In genomic region chr21:45875416-45875760, GRCh38 we compare ENCODE assay signal across 19 cellular contexts.
A peak's percentile ranks its signal among the peaks of the same experiment; 100 is the strongest.
DNase-seq lines count a peak whose midpoint lies in the region; ATAC-seq, FAIRE-seq and TF ChIP-seq lines count a peak whose summit lies in the region.
"Had no signal": no experiment of that assay in that cellular context is flagged by ENCODE, and none has a peak within 500 bp of the region (broad histone marks: within the 10 kb centered on the region; RNA-seq: fewer than 3 reads in every experiment).

No MANE protein-coding gene starts in this region.

- H3K4me3 Mint-ChIP-seq in activated CD4-positive, alpha-beta T cell treated with anti-CD3 and anti-CD28 coated beads, Interleukin-2, amount 10 ng/mL, durations not matched to agents 7 days and 5 days, result no peak overlapping the region
- H3K4me3 Mint-ChIP-seq: activated naive CD8-positive, alpha-beta T cell treated with anti-CD3 and anti-CD28 coated beads for 36 hours; CD4-positive, alpha-beta T cell; dendritic cell treated with granulocyte-macrophage colony-stimulating factor and Interleukin-4, amounts not matched to agents 40 ng/mL and 50 ng/mL, for 4 days had no signal

- no peak for FAIRE-seq in keratinocyte (lab: Jason Lieb, UNC)

- H3K9me1 ChIP-seq in keratinocyte (ENCODE audit: control insufficient read depth, extremely low read depth, insufficient read depth, low read length), result no peaks in the 10 kb centered on the region

- CTCF ChIA-PET in activated CD4-positive, alpha-beta T cell treated with anti-CD3 and anti-CD28 coated beads, Interleukin-2, amount 10 ng/mL, durations not matched to agents 7 days and 5 days (lab: Charles Lee), result no interaction called here

- dilution Hi-C loops in keratinocyte (cut with MboI; ENCODE audit: extremely low pct_ligation_motif_present, low sequenced_read_pairs), result no loop called here

- peaks cover 6% of the 10 kb centered on the region for H3K4me1 Mint-ChIP-seq in activated CD4-positive, alpha-beta T cell treated with anti-CD3 and anti-CD28 coated beads, Interleukin-2, amount 10 ng/mL, durations not matched to agents 7 days and 5 days

- H3K27ac Mint-ChIP-seq in activated CD4-positive, alpha-beta T cell treated with anti-CD3 and anti-CD28 coated beads, Interleukin-2, amount 10 ng/mL, durations not matched to agents 7 days and 5 days, result no peak overlapping the region
- H3K27ac Mint-ChIP-seq: activated naive CD8-positive, alpha-beta T cell treated with anti-CD3 and anti-CD28 coated beads for 36 hours; CD4-positive, alpha-beta T cell; dendritic cell treated with granulocyte-macrophage colony-stimulating factor and Interleukin-4, amounts not matched to agents 40 ng/mL and 50 ng/mL, for 4 days had no signal

- peak; percentile 12 for DNase-seq in D341Med (ENCODE audit: low spot score)
- no peak for DNase-seq in SJCRH30
- DNase-seq in keratinocyte (ENCODE audit: low read depth, low spot score), result no peak
- peak; percentile 37 for DNase-seq in posterior vena cava (ENCODE audit: low spot score)
- DNase-seq in NOMO-1 treated with DMSO at 0.1 percent for 48 hours (lab: John Stamatoyannopoulos, UW; ENCODE audit: unreplicated experiment), result no peak
- no peak for DNase-seq in sciatic nerve (ENCODE audit: low spot score)
- no peak for DNase-seq in activated CD4-positive, alpha-beta T cell treated with anti-CD3 and anti-CD28 coated beads, Interleukin-2, amount 10 ng/mL, durations not matched to agents 7 days and 5 days
- DNase-seq in NCI-H146 treated with DMSO at 0.1 percent for 48 hours (lab: John Stamatoyannopoulos, UW; ENCODE audit: unreplicated experiment), result no peak
- DNase-seq: activated CD4-positive, CD25-positive, alpha-beta regulatory T cell treated with anti-CD3 and anti-CD28 coated beads, Interleukin-2, amount 50 U/mL, for 72 hours; DMS153; NCI-H1694; stimulated activated CD4-positive, alpha-beta T cell treated with anti-CD3 and anti-CD28 coated beads, Interleukin-1b, Interleukin-23, amount 100 ng/mL, for 48 hours; stimulated activated naive CD4-positive, alpha-beta T cell had no signal

- H3K4me3 ChIP-seq in SJCRH30, result no peak overlapping the region
- no peak overlapping the region for H3K4me3 ChIP-seq in keratinocyte (ENCODE audit: control insufficient read depth in 2 of 3, extremely low read depth in 1 of 3, insufficient read depth in 2 of 3, low read depth in 1 of 3, low read length in 3 of 3)
- H3K4me3 ChIP-seq: heart left ventricle, ovary had no signal

- H3K27me3 ChIP-seq in SJCRH30, result no peaks in the 10 kb centered on the region
- peaks cover 5% of the 10 kb centered on the region for H3K27me3 ChIP-seq in keratinocyte (ENCODE audit: control insufficient read depth, extremely low read depth, insufficient read depth, low read length)
- H3K27me3 ChIP-seq: ovary had no signal

- no peaks in the 10 kb centered on the region for H3K79me2 ChIP-seq in keratinocyte (ENCODE audit: control insufficient read depth, insufficient read depth, low read length)

- H3K36me3 ChIP-seq in SJCRH30 (no peaks in the 10 kb centered on the region), keratinocyte (ENCODE audit: control insufficient read depth in 2 of 2, extremely low read depth in 1 of 2, insufficient read depth in 2 of 2, low read length in 2 of 2) (no peaks in the 10 kb centered on the region)
- H3K36me3 ChIP-seq: heart left ventricle, ovary had no signal

- no peak for ATAC-seq in sciatic nerve

- no peaks in the 10 kb centered on the region for H3K9me3 Mint-ChIP-seq in activated CD4-positive, alpha-beta T cell treated with anti-CD3 and anti-CD28 coated beads, Interleukin-2, amount 10 ng/mL, durations not matched to agents 7 days and 5 days
- H3K9me3 Mint-ChIP-seq: activated naive CD8-positive, alpha-beta T cell treated with anti-CD3 and anti-CD28 coated beads for 36 hours; CD4-positive, alpha-beta T cell; dendritic cell treated with granulocyte-macrophage colony-stimulating factor and Interleukin-4, amounts not matched to agents 40 ng/mL and 50 ng/mL, for 4 days had no signal

- TF ChIP-seq CTCF in keratinocyte (optimal IDR thresholded peaks at IDR 0.05 in 1 of 3, IDR thresholded peaks at IDR 0.05 in 1 of 3, conservative IDR thresholded peaks at IDR 0.05 in 1 of 3; ENCODE audit: extremely low read depth in 1 of 3, insufficient read depth in 2 of 3, low read length in 3 of 3), result no peak

- H3K4me2 ChIP-seq in keratinocyte (ENCODE audit: control insufficient read depth, extremely low read depth, insufficient read depth, low read depth, low read length), result peak overlapping the region; percentile 59

- H3K4me1 ChIP-seq in SJCRH30 (peaks cover 38% of the 10 kb centered on the region), keratinocyte (ENCODE audit: control insufficient read depth, extremely low read depth, insufficient read depth, low read length) (peaks cover 33% of the 10 kb centered on the region)

- intact Hi-C loops in posterior vena cava (cut with DNase I) (no loop called here), sciatic nerve (cut with DNase I) (no loop called here)

- POLR2A ChIA-PET in activated CD4-positive, alpha-beta T cell treated with anti-CD3 and anti-CD28 coated beads, Interleukin-2, amount 10 ng/mL, durations not matched to agents 7 days and 5 days (lab: Charles Lee), result no interaction called here

- H2AFZ ChIP-seq in keratinocyte (ENCODE audit: control insufficient read depth, low read length), result no peak overlapping the region

- peaks cover 1% of the 10 kb centered on the region for H3K27me3 Mint-ChIP-seq in activated CD4-positive, alpha-beta T cell treated with anti-CD3 and anti-CD28 coated beads, Interleukin-2, amount 10 ng/mL, durations not matched to agents 7 days and 5 days
- H3K27me3 Mint-ChIP-seq: CD4-positive, alpha-beta T cell had no signal

- peaks cover 5% of the 10 kb centered on the region; the same call in 1 of the 2 replicates for H3K9me3 ChIP-seq in SJCRH30 (replicated peaks)
- no peaks in the 10 kb centered on the region for H3K9me3 ChIP-seq in keratinocyte (ENCODE audit: control insufficient read depth, low read depth, low read length)
- H3K9me3 ChIP-seq: heart left ventricle, ovary had no signal

- H3K27ac ChIP-seq in SJCRH30 (peak overlapping the region; percentile 86), keratinocyte (ENCODE audit: control insufficient read depth, insufficient read depth, low read length) (peak overlapping the region; percentile 38)
- H3K27ac ChIP-seq: heart left ventricle, HL-60, ovary had no signal

- H3K36me3 Mint-ChIP-seq in activated CD4-positive, alpha-beta T cell treated with anti-CD3 and anti-CD28 coated beads, Interleukin-2, amount 10 ng/mL, durations not matched to agents 7 days and 5 days (ENCODE audit: low read depth), result no peaks in the 10 kb centered on the region
- H3K36me3 Mint-ChIP-seq: activated naive CD8-positive, alpha-beta T cell treated with anti-CD3 and anti-CD28 coated beads for 36 hours had no signal

- peak overlapping the region; percentile 49 for H3K9ac ChIP-seq in keratinocyte (ENCODE audit: control insufficient read depth, extremely low read depth, insufficient read depth, low read length)

- H4K20me1 ChIP-seq in keratinocyte (ENCODE audit: control insufficient read depth, extremely low read depth, insufficient read depth, low read length), result no peaks in the 10 kb centered on the region

Comparison
In these comparisons a context has a peak if more than half of its experiments do, and no peak if none do; other contexts are left out.
1. DNase-seq: peak in D341Med (single experiment) and posterior vena cava (single experiment); none in SJCRH30 (0 of 2), keratinocyte (single experiment), NOMO-1 treated with DMSO at 0.1 percent for 48 hours (single experiment), sciatic nerve (single experiment), activated CD4-positive, alpha-beta T cell treated with anti-CD3 and anti-CD28 coated beads, Interleukin-2, amount 10 ng/mL, durations not matched to agents 7 days and 5 days (single experiment) and NCI-H146 treated with DMSO at 0.1 percent for 48 hours (single experiment).